ENCODE assay signal across 18 cellular contexts in genomic region chr6:82904860-82905259, GRCh38.
DNase-seq lines count a peak whose midpoint lies in the region; ATAC-seq and FAIRE-seq lines count a peak whose summit lies in the region.
"Had no signal": no experiment of that assay in that cellular context is flagged by ENCODE, and none has a peak within 500 bp of the region (broad histone marks: within the 10 kb centered on the region; RNA-seq: fewer than 3 reads in every experiment).

No MANE protein-coding gene starts in this region.

- ATAC-seq in HG03039 (IDR thresholded peaks at IDR 0.05; ENCODE audit: unreplicated experiment): no peak
- ATAC-seq in HG02763 (IDR thresholded peaks at IDR 0.05; ENCODE audit: unreplicated experiment): no peak

- peak; percentile 81 for FAIRE-seq in RCC 7860 (lab: Jason Lieb, UNC)
- FAIRE-seq: G401.6, GM12892, HTR-8/SVneo had no signal

- peak; percentile 46 for DNase-seq in DMS53 (lab: John Stamatoyannopoulos, UW)
- DNase-seq in RCC 7860 (ENCODE audit: low spot score): peak; percentile 42
- DNase-seq in left kidney (ENCODE audit: low read depth, low spot score): peak; percentile 11
- DNase-seq in stimulated activated CD4-positive, alpha-beta T cell treated with anti-CD3 and anti-CD28 coated beads, Interleukin-4, amount 100 ng/mL, for 24 hours: no peak
- DNase-seq: AML-193; Calu3; CD4-positive, CD25-positive, alpha-beta regulatory T cell; DMS 273 treated with DMSO at 0.1 percent for 48 hours; DMS79 treated with DMSO at 0.1 percent for 48 hours; EL; GOT3; H9; KBM-7 had no signal
